Comparison of ENCODE assay signal across 17 cellular contexts in the genomic region with DNA sequence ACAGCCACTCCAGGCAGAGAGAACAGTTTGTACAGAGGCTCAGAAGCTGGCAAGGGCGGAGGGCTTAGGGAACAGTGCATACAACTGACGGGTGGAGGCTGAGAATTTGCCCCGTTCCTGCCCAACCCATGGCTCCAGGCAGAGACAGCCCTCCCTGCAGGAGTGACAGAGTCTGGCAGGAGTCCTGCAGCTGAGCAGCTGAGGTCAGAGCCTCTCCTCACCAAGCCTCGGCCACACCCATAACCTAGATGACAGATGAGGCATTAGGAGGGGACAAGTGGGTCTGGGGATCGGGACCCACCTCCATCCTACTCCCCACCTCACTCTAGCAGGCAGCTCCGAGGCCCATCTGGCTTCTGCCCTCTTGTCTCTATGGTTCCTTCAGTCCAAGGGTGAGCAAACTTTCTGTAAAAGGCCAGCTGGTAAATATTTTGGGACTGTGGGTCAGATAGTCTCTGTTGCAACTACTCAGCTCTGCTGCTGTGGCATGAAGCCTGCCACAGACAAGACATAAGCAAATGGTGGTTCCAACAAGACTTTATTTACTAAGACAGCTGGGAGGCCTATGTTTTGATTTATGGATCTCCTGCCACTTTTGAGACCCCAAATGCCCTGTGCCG.
DNase-seq lines count a peak whose midpoint lies in the region; ATAC-seq, FAIRE-seq and TF ChIP-seq lines count a peak whose summit lies in the region.
"Had no signal": no experiment of that assay in that cellular context is flagged by ENCODE, and none has a peak within 500 bp of the region (broad histone marks: within the 10 kb centered on the region; RNA-seq: fewer than 3 reads in every experiment).

No MANE protein-coding gene starts in this region.

- CTCF ChIA-PET in A549 (lab: Yijun Ruan, JAX): interaction anchor here (1.0 to 3.6 kb wide), 5 partner anchors 8 to 56 kb away, joined by 3 to 18 read pairs (median 5); no protein-coding TSS in a partner anchor

- no peak for TF ChIP-seq RAD21 in A549 (conservative IDR thresholded peaks at IDR 0.05 in 1 of 2, IDR thresholded peaks at IDR 0.05 in 1 of 2)

- ATAC-seq in A549 (peak; percentile 45 to 54; a peak in 4 of 6 replicates), heart left ventricle (peak; percentile 72 to 89 (median 84)), HG02981 (IDR thresholded peaks at IDR 0.05; ENCODE audit: unreplicated experiment) (no peak)
- ATAC-seq: activated T-cell treated with anti-CD3 and anti-CD28 coated beads, Interleukin-2, amount 50 U/mL, for 4 hours; T-cell had no signal

- no peaks in the 10 kb centered on the region for H3K36me3 ChIP-seq in heart left ventricle

- H3K27ac ChIP-seq in A549 (peak overlapping the region; percentile 34 to 56; a peak in 2 of 6 replicates), heart left ventricle (peak overlapping the region in 3 of 12 donors; percentile 11 to 39 (median 28))
- H3K27ac ChIP-seq: KMS-11 had no signal

- FAIRE-seq in A549 (lab: Jason Lieb, UNC): no peak
- FAIRE-seq: frontal cortex had no signal

- no peaks in the 10 kb centered on the region for H3K9me3 Mint-ChIP-seq in neural crest cell
- H3K9me3 Mint-ChIP-seq: activated T-cell treated with anti-CD3 and anti-CD28 coated beads, Interleukin-2, amount 50 U/mL, for 4 hours had no signal

- WGBS in A549 (ENCODE audit: missing lambda C conversion rate): 43% methylated on average over 7 of the region's 7 CpGs
- WGBS in heart left ventricle, 4 donors: 69 to 80% (median 75%) methylated on average over 6 to 7 of the region's 7 CpGs

- DNase-seq in A549 (ENCODE audit: low read depth in 1 of 2, low spot score in 1 of 2) (no peak), NCI-H226 (peak; percentile 64), heart left ventricle (peak in 3 of 5 donors; percentile 35 to 72 (median 64)), neural crest cell (ENCODE audit: low read depth, low spot score) (no peak), NCI-H1930 (lab: John Stamatoyannopoulos, UW) (no peak), DMS153 (lab: John Stamatoyannopoulos, UW) (no peak), DMS 273 treated with DMSO at 0.1 percent for 48 hours (lab: John Stamatoyannopoulos, UW) (no peak)
- DNase-seq: activated CD4-positive, alpha-beta T cell treated with anti-CD3 and anti-CD28 coated beads for 1 hour; activated T-cell treated with anti-CD3 and anti-CD28 coated beads, Interleukin-2, amount 50 U/mL, for 4 hours; amniotic stem cell; NCI-H2029; occipital lobe; stimulated activated CD8-positive, alpha-beta memory T cell treated with anti-CD3 and anti-CD28 coated beads, Interleukin-4, amount 100 ng/mL, for 48 hours; T-cell had no signal

- no peaks in the 10 kb centered on the region for H3K27me3 Mint-ChIP-seq in neural crest cell (ENCODE audit: low read depth)

- H3K4me1 ChIP-seq in A549 (peaks cover 16% of the 10 kb centered on the region), heart left ventricle (peaks cover 0 to 12% (median 2%) of the 10 kb centered on the region in 12 donors)

- TF ChIP-seq EP300 in A549 (IDR thresholded peaks at IDR 0.05): no peak

- H3K4me2 ChIP-seq in A549: peak overlapping the region; percentile 42; the same call in 2 of the 3 replicates
- H3K4me2 ChIP-seq: KMS-11 had no signal

- TF ChIP-seq POLR2A in A549 (IDR thresholded peaks at IDR 0.05; ENCODE audit: low read length) (no peak), heart left ventricle (IDR thresholded peaks at IDR 0.05) (no peak)

- H3K27me3 ChIP-seq in heart left ventricle: no peaks in the 10 kb centered on the region

- no peak overlapping the region for H3K4me3 Mint-ChIP-seq in neural crest cell
- H3K4me3 Mint-ChIP-seq: activated T-cell treated with anti-CD3 and anti-CD28 coated beads, Interleukin-2, amount 50 U/mL, for 4 hours; T-cell had no signal

- H3K4me1 Mint-ChIP-seq in neural crest cell: no peaks in the 10 kb centered on the region
- H3K4me1 Mint-ChIP-seq: T-cell had no signal

- H3K36me3 Mint-ChIP-seq in neural crest cell (ENCODE audit: low read depth): no peaks in the 10 kb centered on the region

- intact Hi-C loops in heart left ventricle (cut with DNase I): no loop called here

- no peak overlapping the region for H3K4me3 ChIP-seq in A549
- no peak overlapping the region for H3K4me3 ChIP-seq in heart left ventricle

- H3K9me3 ChIP-seq in A549 (no peaks in the 10 kb centered on the region), heart left ventricle (peaks cover 0 to 8% (median 0%) of the 10 kb centered on the region in 12 donors)

- POLR2A ChIA-PET in A549 (lab: Yijun Ruan, JAX): no interaction called here

- H3K27ac Mint-ChIP-seq in neural crest cell (ENCODE audit: unreplicated experiment): peak overlapping the region; percentile 58
- H3K27ac Mint-ChIP-seq: T-cell had no signal

- TF ChIP-seq CTCF in A549 (IDR thresholded peaks at IDR 0.05): no peak
- no peak for TF ChIP-seq CTCF in heart left ventricle (IDR thresholded peaks at IDR 0.05)
- TF ChIP-seq CTCF in neural crest cell (conservative IDR thresholded peaks at IDR 0.05): no peak

TF ChIP-seq in A549, 52 proteins besides CTCF, POLR2A, EP300 and RAD21:
- TF ChIP-seq CBX8 (IDR thresholded peaks at IDR 0.05): no peak
- no peak for TF ChIP-seq HOXA7 (CRISPR knock-in tag; IDR thresholded peaks at IDR 0.05)
- no peak for TF ChIP-seq EHF (CRISPR knock-in tag; IDR thresholded peaks at IDR 0.05)
- no peak for TF ChIP-seq KDM5A (IDR thresholded peaks at IDR 0.05)
- TF ChIP-seq ZNF302 (CRISPR knock-in tag; IDR thresholded peaks at IDR 0.05): no peak
- TF ChIP-seq, protein P1, sequence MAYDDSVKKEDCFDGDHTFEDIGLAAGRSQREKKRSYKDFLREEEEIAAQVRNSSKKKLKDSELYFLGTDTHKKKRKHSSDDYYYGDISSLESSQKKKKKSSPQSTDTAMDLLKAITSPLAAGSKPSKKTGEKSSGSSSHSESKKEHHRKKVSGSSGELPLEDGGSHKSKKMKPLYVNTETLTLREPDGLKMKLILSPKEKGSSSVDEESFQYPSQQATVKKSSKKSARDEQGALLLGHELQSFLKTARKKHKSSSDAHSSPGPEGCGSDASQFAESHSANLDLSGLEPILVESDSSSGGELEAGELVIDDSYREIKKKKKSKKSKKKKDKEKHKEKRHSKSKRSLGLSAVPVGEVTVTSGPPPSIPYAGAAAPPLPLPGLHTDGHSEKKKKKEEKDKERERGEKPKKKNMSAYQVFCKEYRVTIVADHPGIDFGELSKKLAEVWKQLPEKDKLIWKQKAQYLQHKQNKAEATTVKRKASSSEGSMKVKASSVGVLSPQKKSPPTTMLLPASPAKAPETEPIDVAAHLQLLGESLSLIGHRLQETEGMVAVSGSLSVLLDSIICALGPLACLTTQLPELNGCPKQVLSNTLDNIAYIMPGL (CRISPR knock-in tag; IDR thresholded peaks at IDR 0.05; ENCODE audit: borderline replicate concordance): no peak
- no peak for TF ChIP-seq ZSCAN20 (CRISPR knock-in tag; IDR thresholded peaks at IDR 0.05)
- TF ChIP-seq MYC (IDR thresholded peaks at IDR 0.05; ENCODE audit: borderline replicate concordance, low read length): no peak
- no peak for TF ChIP-seq CBX2 (IDR thresholded peaks at IDR 0.05; ENCODE audit: borderline replicate concordance, low read depth)
- TF ChIP-seq RNF2 (IDR thresholded peaks at IDR 0.05; ENCODE audit: borderline replicate concordance, low read depth): no peak
- no peak for TF ChIP-seq HEYL (CRISPR knock-in tag; IDR thresholded peaks at IDR 0.05)

Comparison
In these comparisons a context has a peak if more than half of its experiments do, and no peak if none do; other contexts are left out.
1. DNase-seq: peak in NCI-H226 (single experiment) and heart left ventricle (3 of 5); none in A549 (0 of 2), neural crest cell (single experiment), NCI-H1930 (0 of 2), DMS153 (single experiment) and DMS 273 treated with DMSO at 0.1 percent for 48 hours (single experiment).